ENCODE assay signal across 8 cellular contexts in the genomic region with DNA sequence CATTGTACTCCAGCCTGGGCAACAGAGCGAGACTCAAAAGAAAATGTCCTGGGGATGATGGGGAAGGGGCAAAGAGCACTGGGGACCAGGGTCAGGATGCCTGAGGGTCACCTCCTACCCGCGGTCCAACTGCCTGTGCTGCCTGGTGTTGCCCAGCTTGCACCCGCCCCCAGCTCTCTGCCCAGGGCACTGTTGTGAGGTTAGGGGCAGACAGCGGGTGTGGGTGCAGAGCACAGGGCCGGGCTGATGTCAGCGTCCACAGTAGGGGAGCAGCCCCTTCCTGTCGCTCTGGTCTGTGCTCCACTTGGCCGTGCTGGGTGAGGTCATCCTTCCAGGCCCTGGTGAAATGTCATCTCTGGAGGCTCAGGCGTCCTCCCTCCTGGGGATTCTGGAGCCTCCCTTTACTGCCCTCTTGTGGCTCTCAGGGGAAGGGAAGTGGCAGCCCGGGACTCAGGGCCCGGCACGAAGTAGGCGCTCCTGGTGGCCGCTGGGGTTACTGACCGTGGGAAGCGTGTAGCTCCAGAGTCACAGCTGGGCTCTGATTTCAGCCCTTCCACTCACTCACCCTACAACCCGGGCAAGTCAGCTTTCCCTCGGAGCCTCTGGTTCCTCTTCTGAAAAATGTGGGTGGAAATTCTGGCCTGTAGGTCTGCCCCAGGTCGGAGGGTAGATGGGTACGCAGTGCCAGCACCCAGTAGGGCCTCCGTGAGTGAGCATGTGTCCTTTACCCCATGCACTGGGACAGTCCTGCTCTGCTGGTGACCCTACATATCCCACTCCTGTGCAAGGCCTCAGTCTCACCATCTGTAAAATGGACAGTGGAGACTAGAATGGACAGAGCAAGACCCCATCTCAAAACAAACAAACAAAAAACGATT. TPM values are rescaled to one million over a fixed set of nuclear protein-coding genes. Genes with fewer than 3 reads are reported as not detected.
DNase-seq lines count a peak whose midpoint lies in the region; ATAC-seq and TF ChIP-seq lines count a peak whose summit lies in the region.

No MANE protein-coding gene starts in this region.

- POLR2A ChIA-PET in AG04450 (lab: Yijun Ruan, JAX) = no interaction called here
- POLR2A ChIA-PET in activated CD4-positive, alpha-beta memory T cell treated with anti-CD3 and anti-CD28 coated beads for 36 hours (lab: Charles Lee) = no interaction called here

- peak; percentile 83 for DNase-seq in AG04450 (ENCODE audit: low read depth, low spot score)
- peak; percentile 93 for DNase-seq in NCI-H82 (lab: John Stamatoyannopoulos, UW)
- DNase-seq in activated CD4-positive, alpha-beta memory T cell treated with anti-CD3 and anti-CD28 coated beads for 36 hours = peak; percentile 94
- peak in 9 of 10 donors; percentile 27 to 66 (median 55) for DNase-seq in dorsolateral prefrontal cortex
- peak; percentile 84 for DNase-seq in medulla oblongata (ENCODE audit: extremely low spot score)
- peak; percentile 60 to 61 for DNase-seq in stimulated activated CD8-positive, alpha-beta memory T cell treated with anti-CD3 and anti-CD28 coated beads, Interleukin-15, amount 100 ng/mL, for 4 hours (ENCODE audit: low read depth in 2 of 2)

- H3K9me3 ChIP-seq in AG04450 (ENCODE audit: control insufficient read depth, insufficient read depth, low read length) = no peaks in the 10 kb centered on the region; the same call in 1 of the 2 replicates

- H3K27ac ChIP-seq in AG04450 (ENCODE audit: low read depth, low read length) (peak overlapping the region; percentile 70), dorsolateral prefrontal cortex (no peak overlapping the region)

- ATAC-seq in GM18520 (IDR thresholded peaks at IDR 0.05; ENCODE audit: unreplicated experiment) = peak; percentile 32
- ATAC-seq in HG03280 (IDR thresholded peaks at IDR 0.05; ENCODE audit: unreplicated experiment) = peak; percentile 67

- TF ChIP-seq CTCF in AG04450 (IDR thresholded peaks at IDR 0.05; ENCODE audit: low read depth, low read length) (peak; percentile 100), dorsolateral prefrontal cortex (IDR thresholded peaks at IDR 0.05 in 54 of 56, conservative IDR thresholded peaks at IDR 0.05 in 2 of 56; ENCODE audit: low read depth in 1 of 56, partially characterized antibody in 56 of 56) (peak; percentile 40 to 91 (median 76))

- H3K36me3 Mint-ChIP-seq in activated CD4-positive, alpha-beta memory T cell treated with anti-CD3 and anti-CD28 coated beads for 36 hours = no peaks in the 10 kb centered on the region

- H3K27me3 Mint-ChIP-seq in activated CD4-positive, alpha-beta memory T cell treated with anti-CD3 and anti-CD28 coated beads for 36 hours = no peaks in the 10 kb centered on the region

- intact Hi-C loops in activated CD4-positive, alpha-beta memory T cell treated with anti-CD3 and anti-CD28 coated beads for 36 hours (cut with micrococcal nuclease) = loop anchor here (1.0 to 5.0 kb wide), 5 partner anchors 16 to 502 kb away; partner anchors contain the start of genes PARVG and RTL6
- intact Hi-C loops in dorsolateral prefrontal cortex (cut with DNase I) = no loop called here

- H3K9me3 Mint-ChIP-seq in activated CD4-positive, alpha-beta memory T cell treated with anti-CD3 and anti-CD28 coated beads for 36 hours = no peaks in the 10 kb centered on the region

- CTCF ChIA-PET in AG04450 (lab: Charles Lee) = interaction anchor here (0.6 to 3.2 kb wide), 31 partner anchors 8 to 1090 kb away, joined by 3 to 28 read pairs (median 4); partner anchors contain the start of gene PRR5
- CTCF ChIA-PET in activated CD4-positive, alpha-beta memory T cell treated with anti-CD3 and anti-CD28 coated beads for 36 hours (lab: Charles Lee) = interaction anchor here (0.6 to 2.5 kb wide), 25 partner anchors 9 to 692 kb away, joined by 3 to 21 read pairs (median 4); no protein-coding TSS in a partner anchor

- H3K4me3 ChIP-seq in AG04450 (ENCODE audit: low read depth, low read length) = no peak overlapping the region
- H3K4me3 ChIP-seq in dorsolateral prefrontal cortex = no peak overlapping the region

- H3K27me3 ChIP-seq in AG04450 (ENCODE audit: control insufficient read depth, insufficient read depth, low read length) = no peaks in the 10 kb centered on the region
- no peaks in the 10 kb centered on the region for H3K27me3 ChIP-seq in dorsolateral prefrontal cortex

- peak overlapping the region; percentile 51 for H3K4me3 Mint-ChIP-seq in activated CD4-positive, alpha-beta memory T cell treated with anti-CD3 and anti-CD28 coated beads for 36 hours

- H3K27ac Mint-ChIP-seq in activated CD4-positive, alpha-beta memory T cell treated with anti-CD3 and anti-CD28 coated beads for 36 hours = peak overlapping the region; percentile 84

- H3K4me1 Mint-ChIP-seq in activated CD4-positive, alpha-beta memory T cell treated with anti-CD3 and anti-CD28 coated beads for 36 hours (ENCODE audit: low read depth) = peaks cover 47% of the 10 kb centered on the region

RNA-seq across cellular contexts. Expression of gene PRR5, which starts 17.3 kb away (rescaled TPM):
- 12.9 and 16.2 TPM in 2 replicates for polyA plus RNA-seq in AG04450 (2011; rRNA removed)
- polyA minus RNA-seq in AG04450 (2011; rRNA and poly(A)+ RNA removed) = 14.6 and 18.4 TPM in 2 replicates
- 10 to 100 TPM; 10.3 to 11.8 TPM for total RNA-seq in activated CD4-positive, alpha-beta memory T cell treated with anti-CD3 and anti-CD28 coated beads for 36 hours
- 10 to 100 TPM in 116 of 120 experiments, 1 to 10 TPM in 4; 5.1 to 39.4 (median 15.4) TPM for total RNA-seq in dorsolateral prefrontal cortex
